ENCODE assay signal across 1 cellular context in genomic region chr12:52050116-52050770, GRCh38.
TF ChIP-seq lines count a peak whose summit lies in the region.

No MANE protein-coding gene starts in this region.

TF ChIP-seq in HepG2, 621 proteins besides CTCF, POLR2A, EP300 and RAD21 (continues in another document):
- TF ChIP-seq RFX5 (IDR thresholded peaks at IDR 0.05; ENCODE audit: low read depth, low read length), result no peak
- no peak for TF ChIP-seq ZNF644 (CRISPR knock-in tag; IDR thresholded peaks at IDR 0.05; ENCODE audit: low read depth)
- no peak for TF ChIP-seq CEBPB (IDR thresholded peaks at IDR 0.05; ENCODE audit: borderline replicate concordance, low read depth, low read length)
- peak; percentile 49; the same call in 1 of the 2 replicates for TF ChIP-seq ZNF276 (CRISPR knock-in tag; IDR thresholded peaks at IDR 0.05; ENCODE audit: low read depth)
- no peak for TF ChIP-seq PAWR (CRISPR knock-in tag; IDR thresholded peaks at IDR 0.05; ENCODE audit: borderline replicate concordance)
- TF ChIP-seq ZNF563 (CRISPR knock-in tag; IDR thresholded peaks at IDR 0.05), result 0 out of 2 replicates have a peak, but pooled peaks have one; percentile 13
- TF ChIP-seq KLF6 (CRISPR knock-in tag; IDR thresholded peaks at IDR 0.05), result no peak
- TF ChIP-seq RNF219 (CRISPR knock-in tag; IDR thresholded peaks at IDR 0.05), result no peak
- TF ChIP-seq EHMT2 (IDR thresholded peaks at IDR 0.05; ENCODE audit: borderline replicate concordance, low read depth, low read length), result no peak
- 0 out of 2 replicates have a peak, but pooled peaks have one; percentile 38 for TF ChIP-seq MTERF4 (CRISPR knock-in tag; IDR thresholded peaks at IDR 0.05)
- TF ChIP-seq HOXD1 (CRISPR knock-in tag; IDR thresholded peaks at IDR 0.05), result no peak
- no peak for TF ChIP-seq SATB2 (CRISPR knock-in tag; IDR thresholded peaks at IDR 0.05)
- TF ChIP-seq HNF1A (IDR thresholded peaks at IDR 0.05; ENCODE audit: low read depth), result no peak
- 0 out of 2 replicates have a peak, but pooled peaks have one; percentile 30 for TF ChIP-seq HNF1A (CRISPR knock-in tag; IDR thresholded peaks at IDR 0.05; ENCODE audit: borderline replicate concordance)
- TF ChIP-seq ZNF546 (CRISPR knock-in tag; conservative IDR thresholded peaks at IDR 0.05), result no peak
- no peak for TF ChIP-seq NR0B2 (CRISPR knock-in tag; IDR thresholded peaks at IDR 0.05)
- 0 out of 2 replicates have a peak, but pooled peaks have one; percentile 11 for TF ChIP-seq MYC (CRISPR knock-in tag; IDR thresholded peaks at IDR 0.05; ENCODE audit: borderline replicate concordance)
- TF ChIP-seq GPN1 (CRISPR knock-in tag; IDR thresholded peaks at IDR 0.05; ENCODE audit: borderline replicate concordance), result no peak
- 0 out of 2 replicates have a peak, but pooled peaks have one; percentile 4 for TF ChIP-seq THAP9 (CRISPR knock-in tag; IDR thresholded peaks at IDR 0.05; ENCODE audit: borderline replicate concordance)
- no peak for TF ChIP-seq ZNF615 (CRISPR knock-in tag; IDR thresholded peaks at IDR 0.05; ENCODE audit: borderline replicate concordance)
- no peak for TF ChIP-seq ATRX (CRISPR knock-in tag; IDR thresholded peaks at IDR 0.05; ENCODE audit: borderline replicate concordance)
- peak; percentile 55; the same call in 1 of the 2 replicates for TF ChIP-seq BRD4 (CRISPR knock-in tag; IDR thresholded peaks at IDR 0.05)
- no peak for TF ChIP-seq HDAC6 (IDR thresholded peaks at IDR 0.05; ENCODE audit: low read depth, low read length)
- peak; percentile 52; the same call in 1 of the 2 replicates for TF ChIP-seq ZNF768 (CRISPR knock-in tag; IDR thresholded peaks at IDR 0.05)
- no peak for TF ChIP-seq CBX1 (IDR thresholded peaks at IDR 0.05; ENCODE audit: low read depth)
- TF ChIP-seq RBM22 (optimal IDR thresholded peaks at IDR 0.05; ENCODE audit: low read length), result no peak
- TF ChIP-seq MEIS1 (CRISPR knock-in tag; IDR thresholded peaks at IDR 0.05; ENCODE audit: borderline replicate concordance), result 0 out of 2 replicates have a peak, but pooled peaks have one; percentile 19
- no peak for TF ChIP-seq ZNF713 (CRISPR knock-in tag; IDR thresholded peaks at IDR 0.05)
- TF ChIP-seq HNRNPK (IDR thresholded peaks at IDR 0.05; ENCODE audit: low read depth, low read length, poor library complexity, severe bottlenecking), result no peak
- peak; percentile 66 for TF ChIP-seq ZNF761 (CRISPR knock-in tag; conservative IDR thresholded peaks at IDR 0.05)
- no peak for TF ChIP-seq ZBTB42 (CRISPR knock-in tag; IDR thresholded peaks at IDR 0.05)
- TF ChIP-seq ZNF136 (CRISPR knock-in tag; IDR thresholded peaks at IDR 0.05; ENCODE audit: low read depth), result 0 out of 2 replicates have a peak, but pooled peaks have one; percentile 49
- TF ChIP-seq MTF2 (CRISPR knock-in tag; IDR thresholded peaks at IDR 0.05; ENCODE audit: borderline replicate concordance), result 0 out of 2 replicates have a peak, but pooled peaks have one; percentile 26
- no peak for TF ChIP-seq ASH2L (IDR thresholded peaks at IDR 0.05; ENCODE audit: insufficient read length, low read depth, low read length)
- TF ChIP-seq ZNF234 (CRISPR knock-in tag; conservative IDR thresholded peaks at IDR 0.05), result 0 out of 2 replicates have a peak, but pooled peaks have one; percentile 23
- no peak for TF ChIP-seq NR1H2 (CRISPR knock-in tag; IDR thresholded peaks at IDR 0.05; ENCODE audit: borderline replicate concordance, low read depth)
- no peak for TF ChIP-seq E2F5 (CRISPR knock-in tag; conservative IDR thresholded peaks at IDR 0.05)
- peak; percentile 34; the same call in 1 of the 2 replicates for TF ChIP-seq ZNF556 (CRISPR knock-in tag; IDR thresholded peaks at IDR 0.05; ENCODE audit: borderline replicate concordance)
- 0 out of 2 replicates have a peak, but pooled peaks have one; percentile 39 for TF ChIP-seq ZNF362 (CRISPR knock-in tag; IDR thresholded peaks at IDR 0.05; ENCODE audit: borderline replicate concordance)
- 0 out of 2 replicates have a peak, but pooled peaks have one; percentile 20 for TF ChIP-seq ZNF510 (CRISPR knock-in tag; IDR thresholded peaks at IDR 0.05; ENCODE audit: low read depth)
- peak; percentile 40 for TF ChIP-seq ZNF883 (CRISPR knock-in tag; IDR thresholded peaks at IDR 0.05; ENCODE audit: not compliant biosample characterization)
- TF ChIP-seq PTBP1 (IDR thresholded peaks at IDR 0.05; ENCODE audit: low read depth, low read length, poor library complexity, severe bottlenecking), result no peak
- TF ChIP-seq ETS1 (CRISPR knock-in tag; IDR thresholded peaks at IDR 0.05), result no peak
- 0 out of 2 replicates have a peak, but pooled peaks have one; percentile 63 for TF ChIP-seq DMTF1 (CRISPR knock-in tag; IDR thresholded peaks at IDR 0.05)
- no peak for TF ChIP-seq ZNF746 (CRISPR knock-in tag; IDR thresholded peaks at IDR 0.05)
